In genomic region chr14:21712039-21712438, GRCh38 we compare ENCODE assay signal across 25 cellular contexts. TPM values are rescaled to one million over a fixed set of nuclear protein-coding genes. Genes with fewer than 3 reads are reported as not detected.
DNase-seq lines count a peak whose midpoint lies in the region; ATAC-seq, FAIRE-seq and TF ChIP-seq lines count a peak whose summit lies in the region.
"Had no signal": no experiment of that assay in that cellular context is flagged by ENCODE, and none has a peak within 500 bp of the region (broad histone marks: within the 10 kb centered on the region; RNA-seq: fewer than 3 reads in every experiment).

No MANE protein-coding gene starts in this region.

- H3K27me3 ChIP-seq in K562 (ENCODE audit: control insufficient read depth in 2 of 2, insufficient read depth in 2 of 2, low read length in 2 of 2): no peaks in the 10 kb centered on the region

- peaks cover 13% of the 10 kb centered on the region for H3K27me3 Mint-ChIP-seq in activated naive CD4-positive, alpha-beta T cell treated with anti-CD3 and anti-CD28 coated beads, Interleukin-2, amount 50 U/mL, for 24 hours
- H3K27me3 Mint-ChIP-seq in T-helper 17 cell: peaks cover 40% of the 10 kb centered on the region

- no peaks in the 10 kb centered on the region for H3K9me3 Mint-ChIP-seq in activated naive CD4-positive, alpha-beta T cell treated with anti-CD3 and anti-CD28 coated beads, Interleukin-2, amount 50 U/mL, for 24 hours

- H3K4me1 ChIP-seq in K562 (replicated peaks in 1 of 2; ENCODE audit: control insufficient read depth in 2 of 2, insufficient read depth in 2 of 2, low read length in 2 of 2): no peaks in the 10 kb centered on the region
- H3K4me1 ChIP-seq: left ventricle myocardium inferior had no signal

- no peak for TF ChIP-seq CTCF in K562 (IDR thresholded peaks at IDR 0.05 in 2 of 3, conservative IDR thresholded peaks at IDR 0.05 in 1 of 3; ENCODE audit: insufficient read depth in 2 of 3, low read depth in 1 of 3, low read length in 3 of 3)

- no peak overlapping the region for H3K4me2 ChIP-seq in K562 (ENCODE audit: insufficient read depth, low read length)

- no peaks in the 10 kb centered on the region for H3K79me2 ChIP-seq in K562 (ENCODE audit: control insufficient read depth, insufficient read depth, low read length)

- BruUV-seq in K562 (replicated peaks; lab: Mats Ljungman, UMichigan): no TSS peak

- peaks cover 11% of the 10 kb centered on the region for H3K4me1 Mint-ChIP-seq in activated naive CD4-positive, alpha-beta T cell treated with anti-CD3 and anti-CD28 coated beads, Interleukin-2, amount 50 U/mL, for 24 hours
- H3K4me1 Mint-ChIP-seq in T-helper 17 cell: peaks cover 12% of the 10 kb centered on the region
- H3K4me1 Mint-ChIP-seq: mesothelial cell of epicardium; natural killer cell; stimulated activated memory B cell treated with anti-CD40 and anti-IgM and Interleukin-4, amounts not matched to agents 10 μg/mL and 1 μg/mL and 100 μg/mL, for 72 hours had no signal

- ATAC-seq in T-helper 17 cell (peak; percentile 64), K562 (no peak), GM19395 (IDR thresholded peaks at IDR 0.05; ENCODE audit: unreplicated experiment) (no peak)
- ATAC-seq: stimulated activated memory B cell treated with anti-CD40 and anti-IgM and Interleukin-4, amounts not matched to agents 10 μg/mL and 1 μg/mL and 100 μg/mL, for 72 hours had no signal

- H3K27ac Mint-ChIP-seq in activated naive CD4-positive, alpha-beta T cell treated with anti-CD3 and anti-CD28 coated beads, Interleukin-2, amount 50 U/mL, for 24 hours: peak overlapping the region; percentile 73
- no peak overlapping the region for H3K27ac Mint-ChIP-seq in T-helper 17 cell
- H3K27ac Mint-ChIP-seq: HFFc6; mesothelial cell of epicardium; natural killer cell; stimulated activated memory B cell treated with anti-CD40 and anti-IgM and Interleukin-4, amounts not matched to agents 10 μg/mL and 1 μg/mL and 100 μg/mL, for 72 hours had no signal

- peak overlapping the region; percentile 73 for H3K4me3 Mint-ChIP-seq in activated naive CD4-positive, alpha-beta T cell treated with anti-CD3 and anti-CD28 coated beads, Interleukin-2, amount 50 U/mL, for 24 hours
- peak overlapping the region; percentile 59 for H3K4me3 Mint-ChIP-seq in T-helper 17 cell
- H3K4me3 Mint-ChIP-seq: HFFc6; mesothelial cell of epicardium; natural killer cell; stimulated activated memory B cell treated with anti-CD40 and anti-IgM and Interleukin-4, amounts not matched to agents 10 μg/mL and 1 μg/mL and 100 μg/mL, for 72 hours had no signal

- in situ Hi-C loops in K562 (cut with MboI): no loop called here

- no peak overlapping the region for H3K9ac ChIP-seq in K562 (ENCODE audit: insufficient read depth in 1 of 2, low read depth in 2 of 2, low read length in 2 of 2)

- FAIRE-seq in K562 (lab: Jason Lieb, UNC): no peak

- POLR2A ChIA-PET in K562 (lab: Yijun Ruan, JAX): no interaction called here

- H4K20me1 ChIP-seq in K562 (replicated peaks; ENCODE audit: control insufficient read depth, insufficient read depth, low read length): no peaks in the 10 kb centered on the region

- H3K4me3 ChIP-seq in K562: no peak overlapping the region
- H3K4me3 ChIP-seq: left ventricle myocardium inferior, thoracic aorta had no signal

- H2AFZ ChIP-seq in K562 (ENCODE audit: low read depth, low read length): no peak overlapping the region

- 0% methylated on average over 1 of the region's 2 CpGs for WGBS in K562 (ENCODE audit: insufficient coverage, low coverage, missing lambda C conversion rate)

- no peak for TF ChIP-seq RAD21 in K562 (CRISPR knock-in tag; conservative IDR thresholded peaks at IDR 0.05 in 1 of 2, IDR thresholded peaks at IDR 0.05 in 1 of 2)

- H3K27ac ChIP-seq in K562 (ENCODE audit: extremely low read depth, low read depth, low read length): no peak overlapping the region
- H3K27ac ChIP-seq: C4-2B, left ventricle myocardium inferior, thoracic aorta, VCaP had no signal

- no peak for DNase-seq in activated naive CD4-positive, alpha-beta T cell (lab: John Stamatoyannopoulos, UW)
- DNase-seq in T-helper 17 cell (no peak), K562 (ENCODE audit: extremely low read depth in 1 of 4, low spot score in 3 of 4) (no peak), NCI-H526 treated with DMSO at 0.1 percent for 48 hours (lab: John Stamatoyannopoulos, UW) (no peak)
- DNase-seq in activated CD8-positive, alpha-beta memory T cell treated with anti-CD3 and anti-CD28 coated beads, Interleukin-2, amount 50 U/mL, for 48 hours: no peak
- DNase-seq: activated effector memory CD4-positive, alpha-beta T cell treated with anti-CD3 and anti-CD28 coated beads, Interleukin-2, amount 50 U/mL, for 16 hours; cortex of kidney; left ventricle myocardium inferior; natural killer cell; NCI-H1105; NCI-H774 had no signal

- H3K9me1 ChIP-seq in K562 (ENCODE audit: control insufficient read depth, insufficient read depth, low read length): no peaks in the 10 kb centered on the region

- CTCF ChIA-PET in K562 (lab: Yijun Ruan, JAX; ENCODE audit: low intra/inter-chr PET ratio): no interaction called here

- H3K36me3 ChIP-seq in K562 (ENCODE audit: control insufficient read depth, insufficient read depth, low read length): no peaks in the 10 kb centered on the region
- H3K36me3 ChIP-seq: left ventricle myocardium inferior, thoracic aorta had no signal

- no peak for TF ChIP-seq POLR2A in K562 (conservative IDR thresholded peaks at IDR 0.05)

- no peaks in the 10 kb centered on the region for H3K9me3 ChIP-seq in T-helper 17 cell (ENCODE audit: control insufficient read depth, low read length, poor library complexity, severe bottlenecking)
- H3K9me3 ChIP-seq in K562 (replicated peaks; ENCODE audit: control insufficient read depth, insufficient read depth, low read depth, low read length): no peaks in the 10 kb centered on the region
- H3K9me3 ChIP-seq: thoracic aorta had no signal

- TF ChIP-seq EP300 in K562 (IDR thresholded peaks at IDR 0.05; ENCODE audit: low read length): no peak

- intact Hi-C loops in K562 (cut with micrococcal nuclease): no loop called here

- H3K36me3 Mint-ChIP-seq in activated naive CD4-positive, alpha-beta T cell treated with anti-CD3 and anti-CD28 coated beads, Interleukin-2, amount 50 U/mL, for 24 hours: no peaks in the 10 kb centered on the region
- H3K36me3 Mint-ChIP-seq in T-helper 17 cell (ENCODE audit: low read depth): no peaks in the 10 kb centered on the region
- H3K36me3 Mint-ChIP-seq: mesothelial cell of epicardium; natural killer cell; stimulated activated memory B cell treated with anti-CD40 and anti-IgM and Interleukin-4, amounts not matched to agents 10 μg/mL and 1 μg/mL and 100 μg/mL, for 72 hours had no signal

TF ChIP-seq in K562, 482 proteins besides CTCF, POLR2A, EP300 and RAD21 (continues in another document):
- TF ChIP-seq ATF7 (IDR thresholded peaks at IDR 0.05) (peak; percentile 27; the same call in 1 of the 2 replicates), PTTG1 (tag; IDR thresholded peaks at IDR 0.05; ENCODE audit: low read depth) (no peak), NFE2L1 (tag; IDR thresholded peaks at IDR 0.05; ENCODE audit: borderline replicate concordance, low read depth) (no peak), ATF1 (CRISPR knock-in tag; IDR thresholded peaks at IDR 0.05) (no peak), ATF1 (tag; IDR thresholded peaks at IDR 0.05) (peak; percentile 54; the same call in 1 of the 2 replicates)

RNA-seq across cellular contexts. Expression of gene OR4E1, which starts 38.4 kb away (rescaled TPM):
- under 1 TPM in 1 of 2 donors, not detected in 1; 0.07 TPM for total RNA-seq in T-helper 17 cell
- total RNA-seq in K562 (2011; cell fraction: chromatin; rRNA removed; ENCODE audit: low replicate concordance): not detected in 2 replicates
- total RNA-seq in K562 (2011; cell fraction: nucleolus; rRNA removed): not detected in 2 replicates
- not detected in 2 replicates for total RNA-seq in K562 (2011; cell fraction: nucleoplasm; rRNA removed)
- total RNA-seq in K562 (2014; rRNA removed): not detected in 2 replicates
- total RNA-seq in K562 (2014; rRNA removed; fragmentation: Illumina TruSeq; extraction: Trizol): not detected in 2 replicates
- total RNA-seq in K562 (2015; rRNA removed; fragmentation: Illumina TruSeq; extraction: Trizol): not detected in 2 replicates
- not detected in 2 replicates for total RNA-seq in K562 (2021)
- not detected in 2 replicates for polyA plus RNA-seq in K562 (2011; rRNA removed)
- not detected in 2 replicates for polyA plus RNA-seq in K562 (2011; cell fraction: cytosol; rRNA removed)
- polyA plus RNA-seq in K562 (2011; cell fraction: nucleus; rRNA removed): not detected in 2 replicates
- not detected in 2 replicates for polyA plus RNA-seq in K562 (2012)
- polyA plus RNA-seq in K562 (2014; fragmentation: Illumina TruSeq; extraction: Trizol): not detected in 2 replicates
- polyA plus RNA-seq in K562 (2014; fragmentation: Nextera tagmentation; extraction: Ambion mirVana): not detected
- not detected in 2 replicates for polyA plus RNA-seq in K562 (2014; rRNA removed)
- not detected in 2 replicates for polyA minus RNA-seq in K562 (2011; rRNA and poly(A)+ RNA removed)
- polyA minus RNA-seq in K562 (2011; cell fraction: cytosol; rRNA and poly(A)+ RNA removed): not detected in 2 replicates
- polyA minus RNA-seq in K562 (2011; cell fraction: nucleus; rRNA and poly(A)+ RNA removed): not detected in 2 replicates
- total RNA-seq: activated CD8-positive, alpha-beta memory T cell treated with anti-CD3 and anti-CD28 coated beads for 36 hours; fibroblast of lung; HFFc6; IMR-90; left ventricle myocardium inferior; mesothelial cell of epicardium; natural killer cell; osteoblast; SK-MEL-5; T-helper 2 cell treated with Interferon-gamma antibody and Interleukin-4, amounts not matched to agents 100 ng/mL and 5 ng/mL, for 36 hours; thoracic aorta had no signal
- polyA plus RNA-seq: fibroblast of lung, IMR-90 had no signal

RNA-seq across cellular contexts. Expression of gene OR4E2, which starts 58.4 kb away (rescaled TPM):
- total RNA-seq in T-helper 17 cell (not detected), K562 (2014; rRNA removed) (not detected in 2 replicates), K562 (2014; rRNA removed; fragmentation: Illumina TruSeq; extraction: Trizol) (not detected in 2 replicates), K562 (2015; rRNA removed; fragmentation: Illumina TruSeq; extraction: Trizol) (not detected in 2 replicates), K562 (2021) (not detected in 2 replicates)
- not detected in 2 replicates for total RNA-seq in K562 (2011; cell fraction: chromatin; rRNA removed; ENCODE audit: low replicate concordance)
- not detected in 2 replicates for total RNA-seq in K562 (2011; cell fraction: nucleolus; rRNA removed)
- total RNA-seq in K562 (2011; cell fraction: nucleoplasm; rRNA removed): not detected in 2 replicates
- polyA plus RNA-seq in K562 (2011; rRNA removed) (not detected in 2 replicates), K562 (2014; fragmentation: Illumina TruSeq; extraction: Trizol) (not detected in 2 replicates), K562 (2014; fragmentation: Nextera tagmentation; extraction: Ambion mirVana) (not detected), K562 (2014; rRNA removed) (not detected in 2 replicates)
- polyA plus RNA-seq in K562 (2011; cell fraction: cytosol; rRNA removed): not detected in 2 replicates
- not detected in 2 replicates for polyA plus RNA-seq in K562 (2011; cell fraction: nucleus; rRNA removed)
- not detected in 2 replicates for polyA plus RNA-seq in K562 (2012)
- not detected in 2 replicates for polyA minus RNA-seq in K562 (2011; rRNA and poly(A)+ RNA removed)
- polyA minus RNA-seq in K562 (2011; cell fraction: cytosol; rRNA and poly(A)+ RNA removed): not detected in 2 replicates
- polyA minus RNA-seq in K562 (2011; cell fraction: nucleus; rRNA and poly(A)+ RNA removed): not detected in 2 replicates
- total RNA-seq: activated CD8-positive, alpha-beta memory T cell treated with anti-CD3 and anti-CD28 coated beads for 36 hours; fibroblast of lung; HFFc6; IMR-90; left ventricle myocardium inferior; mesothelial cell of epicardium; natural killer cell; osteoblast; SK-MEL-5; T-helper 2 cell treated with Interferon-gamma antibody and Interleukin-4, amounts not matched to agents 100 ng/mL and 5 ng/mL, for 36 hours; thoracic aorta had no signal
- polyA plus RNA-seq: fibroblast of lung, IMR-90 had no signal
